Comparison of ENCODE assay signal across 21 cellular contexts in the genomic region with DNA sequence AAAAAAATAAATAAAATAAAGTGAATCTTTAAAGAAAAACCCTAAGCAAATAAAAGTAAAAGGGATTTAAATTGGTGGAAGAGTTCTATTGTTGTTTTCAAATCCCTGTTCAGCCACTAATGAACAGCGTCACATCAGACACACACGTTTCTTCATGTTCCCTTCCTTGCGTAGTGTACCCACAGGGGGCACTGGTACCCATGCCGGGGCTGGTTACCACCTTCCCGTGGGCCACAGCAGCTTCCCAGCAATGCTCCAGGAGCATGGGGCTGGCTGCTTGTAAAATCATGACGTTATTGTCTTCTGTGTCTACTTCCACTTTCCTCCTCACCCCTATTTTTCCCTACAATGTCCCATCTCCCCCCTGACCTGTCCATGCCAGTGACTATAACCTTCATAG.
"Had no signal": no experiment of that assay in that cellular context is flagged by ENCODE, and none has a peak within 500 bp of the region (broad histone marks: within the 10 kb centered on the region; RNA-seq: fewer than 3 reads in every experiment).

No MANE protein-coding gene starts in this region.

- H3K4me3 Mint-ChIP-seq: brain; dendritic cell treated with granulocyte-macrophage colony-stimulating factor and Interleukin-4, amounts not matched to agents 40 ng/mL and 50 ng/mL, for 4 days; mesothelial cell of epicardium; naive thymus-derived CD8-positive, alpha-beta T cell; neural progenitor cell; stimulated activated naive B cell treated with anti-CD40 and anti-IgM and Interleukin-4, amounts not matched to agents 10 μg/mL and 1 μg/mL and 100 μg/mL, for 72 hours had no signal

- H3K9ac ChIP-seq: neural progenitor cell had no signal

- H3K27me3 ChIP-seq: neural progenitor cell, sigmoid colon, transverse colon had no signal

- H3K9me3 Mint-ChIP-seq: stimulated activated naive B cell treated with anti-CD40 and anti-IgM and Interleukin-4, amounts not matched to agents 10 μg/mL and 1 μg/mL and 100 μg/mL, for 72 hours had no signal

- FAIRE-seq: TTC549, urothelium cell line had no signal

- H3K4me1 ChIP-seq: left ventricle myocardium inferior, neural progenitor cell, transverse colon had no signal

- H3K36me3 ChIP-seq: left ventricle myocardium inferior, neural progenitor cell, sigmoid colon, transverse colon had no signal

- DNase-seq: activated T-cell treated with anti-CD3 and anti-CD28 coated beads, Interleukin-2, amount 50 U/mL, for 1 hour; aorta; effector CD4-positive, alpha-beta T cell; erythroblast; foreskin fibroblast; left ventricle myocardium inferior; naive thymus-derived CD8-positive, alpha-beta T cell; retina; sigmoid colon; stimulated activated CD4-positive, alpha-beta T cell treated with anti-CD3 and anti-CD28 coated beads, Interleukin-2, amount 100 ng/mL, for 48 hours; stimulated activated CD8-positive, alpha-beta memory T cell treated with anti-CD3 and anti-CD28 coated beads, Interleukin-4, amount 100 ng/mL, for 48 hours; stimulated activated naive B cell treated with anti-CD40 and anti-IgM and Interleukin-4, amounts not matched to agents 10 μg/mL and 1 μg/mL and 100 μg/mL, for 72 hours; transverse colon had no signal

- H3K4me1 Mint-ChIP-seq: naive thymus-derived CD8-positive, alpha-beta T cell; stimulated activated naive B cell treated with anti-CD40 and anti-IgM and Interleukin-4, amounts not matched to agents 10 μg/mL and 1 μg/mL and 100 μg/mL, for 72 hours had no signal

- H3K9me3 ChIP-seq: left ventricle myocardium inferior, sigmoid colon, transverse colon had no signal

- H3K27ac Mint-ChIP-seq: activated naive CD4-positive, alpha-beta T cell treated with anti-CD3 and anti-CD28 coated beads, Interleukin-2, amount 50 U/mL, for 72 hours; brain; dendritic cell treated with granulocyte-macrophage colony-stimulating factor and Interleukin-4, amounts not matched to agents 40 ng/mL and 50 ng/mL, for 4 days; mesothelial cell of epicardium; naive thymus-derived CD8-positive, alpha-beta T cell; neural progenitor cell; progenitor cell of endocrine pancreas; stimulated activated naive B cell treated with anti-CD40 and anti-IgM and Interleukin-4, amounts not matched to agents 10 μg/mL and 1 μg/mL and 100 μg/mL, for 72 hours had no signal

- H3K27me3 Mint-ChIP-seq: dendritic cell treated with granulocyte-macrophage colony-stimulating factor and Interleukin-4, amounts not matched to agents 40 ng/mL and 50 ng/mL, for 4 days had no signal

- H3K27ac ChIP-seq: left ventricle myocardium inferior, neural progenitor cell, sigmoid colon, transverse colon had no signal

- H3K4me3 ChIP-seq: left ventricle myocardium inferior, neural progenitor cell, sigmoid colon, transverse colon had no signal

- ATAC-seq: activated naive CD4-positive, alpha-beta T cell treated with anti-CD3 and anti-CD28 coated beads, Interleukin-2, amount 50 U/mL, for 72 hours; naive thymus-derived CD8-positive, alpha-beta T cell; stimulated activated naive B cell treated with anti-CD40 and anti-IgM and Interleukin-4, amounts not matched to agents 10 μg/mL and 1 μg/mL and 100 μg/mL, for 72 hours had no signal

- H3K36me3 Mint-ChIP-seq: activated naive CD4-positive, alpha-beta T cell treated with anti-CD3 and anti-CD28 coated beads, Interleukin-2, amount 50 U/mL, for 72 hours; brain; mesothelial cell of epicardium; naive thymus-derived CD8-positive, alpha-beta T cell; neural progenitor cell; stimulated activated naive B cell treated with anti-CD40 and anti-IgM and Interleukin-4, amounts not matched to agents 10 μg/mL and 1 μg/mL and 100 μg/mL, for 72 hours had no signal
